17 cellular contexts compared by ENCODE assay signal in genomic region chr22:35479359-35479758, GRCh38.
DNase-seq lines count a peak whose midpoint lies in the region; TF ChIP-seq lines count a peak whose summit lies in the region.
"Had no signal": no experiment of that assay in that cellular context is flagged by ENCODE, and none has a peak within 500 bp of the region (broad histone marks: within the 10 kb centered on the region; RNA-seq: fewer than 3 reads in every experiment).

No MANE protein-coding gene starts in this region.

- no peak overlapping the region for H3K9ac ChIP-seq in H9 (ENCODE audit: extremely low read depth, insufficient read length, low read length)
- H3K9ac ChIP-seq in mesenchymal stem cell (ENCODE audit: low read length), result no peak overlapping the region
- H3K9ac ChIP-seq: KMS-11 had no signal

- H3K79me2 ChIP-seq in H9 (ENCODE audit: insufficient read depth, low read length), result no peaks in the 10 kb centered on the region

- H3K36me3 Mint-ChIP-seq in H9 (ENCODE audit: insufficient read depth in 1 of 3, low read depth in 3 of 3), result no peaks in the 10 kb centered on the region

- TF ChIP-seq CTCF in H9 (conservative IDR thresholded peaks at IDR 0.05), result no peak
- TF ChIP-seq CTCF in sigmoid colon (IDR thresholded peaks at IDR 0.05), result no peak

- no peaks in the 10 kb centered on the region for H4K20me1 ChIP-seq in H9 (ENCODE audit: control insufficient read depth, insufficient read depth, insufficient read length)

- H3K9me3 ChIP-seq in H9 (ENCODE audit: control insufficient read depth, low read depth, low read length) (no peaks in the 10 kb centered on the region), mesenchymal stem cell (ENCODE audit: control insufficient read depth, low read length) (no peaks in the 10 kb centered on the region), sigmoid colon (no peaks in the 10 kb centered on the region)

- H3K4me2 ChIP-seq in H9 (ENCODE audit: insufficient read depth, insufficient read length, low read length), result no peak overlapping the region
- H3K4me2 ChIP-seq in mesenchymal stem cell (ENCODE audit: low read length, poor library complexity, severe bottlenecking), result no peak overlapping the region
- H3K4me2 ChIP-seq: KMS-11 had no signal

- H3K4me1 ChIP-seq in H9 (ENCODE audit: insufficient read depth, low read length) (0 out of 2 replicates have a peak, but pooled peaks cover 4% of the 10 kb centered on the region), mesenchymal stem cell (ENCODE audit: control insufficient read depth, insufficient read depth, low read depth, low read length) (peaks cover 29% of the 10 kb centered on the region), sigmoid colon (peaks cover 5 to 54% (median 50%) of the 10 kb centered on the region in 4 donors)

- H3K23me2 ChIP-seq in H9 (ENCODE audit: insufficient read length, low read depth, low read length, poor library complexity, severe bottlenecking), result no peaks in the 10 kb centered on the region

- no peak overlapping the region for H4K5ac ChIP-seq in H9 (ENCODE audit: insufficient read length, low read depth, low read length)

- H3K27ac Mint-ChIP-seq in H9, result no peak overlapping the region
- H3K27ac Mint-ChIP-seq: CD4-positive, alpha-beta T cell had no signal

- peaks cover 9 to 25% of the 10 kb centered on the region in 2 experiments for H3K4me1 Mint-ChIP-seq in H9

- peak in 1 of 4 donors; percentile 1 for TF ChIP-seq EP300 in sigmoid colon (IDR thresholded peaks at IDR 0.05)

- H4K91ac ChIP-seq in H9 (ENCODE audit: insufficient read length, low read depth, low read length) (no peak overlapping the region), mesenchymal stem cell (ENCODE audit: low read length) (peak overlapping the region; percentile 52)

- no peak overlapping the region for H3K23ac ChIP-seq in H9 (ENCODE audit: insufficient read length, low read depth, low read length)
- H3K23ac ChIP-seq in mesenchymal stem cell (ENCODE audit: low read length in 2 of 2), result no peak overlapping the region

- H2BK12ac ChIP-seq in H9 (ENCODE audit: insufficient read length, low read depth, low read length) (no peak overlapping the region), mesenchymal stem cell (ENCODE audit: low read length in 2 of 2) (peak overlapping the region; percentile 56 to 73)

- DNase-seq in H9, result peak; percentile 20
- DNase-seq in mesenchymal stem cell, result no peak
- peak; percentile 91 for DNase-seq in sigmoid colon
- DNase-seq in activated effector memory CD4-positive, alpha-beta T cell treated with Interleukin-2 at 50 U/mL for 16 hours, result no peak
- no peak for DNase-seq in NCI-H345 treated with DMSO at 0.1 percent for 48 hours (lab: John Stamatoyannopoulos, UW; ENCODE audit: unreplicated experiment)
- no peak for DNase-seq in iPS-NIHi11 (ENCODE audit: low spot score)
- DNase-seq in hippocampal formation (lab: John Stamatoyannopoulos, UW), result no peak
- DNase-seq: CD4-positive, alpha-beta T cell; MV-4-11; NCI-H187; NCI-H2107; NCI-H2227 treated with DMSO at 0.1 percent for 48 hours; NCI-H524; PC-3; RPMI8226; SHP77 treated with DMSO at 0.1 percent for 48 hours had no signal

- no peaks in the 10 kb centered on the region for H3K36me3 ChIP-seq in mesenchymal stem cell (ENCODE audit: control insufficient read depth in 1 of 2, insufficient read depth in 2 of 2, low read depth in 1 of 2, low read length in 2 of 2)
- no peaks in the 10 kb centered on the region for H3K36me3 ChIP-seq in sigmoid colon

- H2AFZ ChIP-seq in H9 (ENCODE audit: low read length) (no peak overlapping the region), mesenchymal stem cell (ENCODE audit: low read depth, low read length) (no peak overlapping the region)

- no peak for TF ChIP-seq POLR2A in sigmoid colon (IDR thresholded peaks at IDR 0.05)

- WGBS in H9 (ENCODE audit: extremely low coverage, insufficient read length, low lambda C conversion rate), result no CpG with 5 or more reads among the region's 9 CpGs
- 90% methylated on average over 8 of the region's 9 CpGs for WGBS in mesenchymal stem cell
- WGBS in sigmoid colon, 2 donors, result 87 to 91% methylated on average over 9 of the region's 9 CpGs

- no peak overlapping the region for H2BK120ac ChIP-seq in H9 (ENCODE audit: low read depth, low read length, poor library complexity, severe bottlenecking)
- peak overlapping the region; percentile 45 for H2BK120ac ChIP-seq in mesenchymal stem cell (ENCODE audit: low read depth, low read length)

- H2BK20ac ChIP-seq in H9 (ENCODE audit: low read depth, low read length, poor library complexity, severe bottlenecking), result no peak overlapping the region

- H2BK5ac ChIP-seq in H9 (ENCODE audit: insufficient read length, low read length), result no peak overlapping the region
- no peak overlapping the region for H2BK5ac ChIP-seq in mesenchymal stem cell (ENCODE audit: low read depth, low read length, poor library complexity, severe bottlenecking)

- H3K56ac ChIP-seq in H9 (ENCODE audit: insufficient read length, low read depth, low read length), result no peak overlapping the region

- peaks cover 21% of the 10 kb centered on the region for H3K27me3 Mint-ChIP-seq in H9 (ENCODE audit: low read depth)

- H3T11ph ChIP-seq in H9 (ENCODE audit: low read length), result no peak overlapping the region

- H3K4ac ChIP-seq in H9 (ENCODE audit: low read depth, low read length), result no peak overlapping the region
- peak overlapping the region in 1 of 2 experiments; percentile 46 for H3K4ac ChIP-seq in mesenchymal stem cell (ENCODE audit: low read depth in 1 of 2, low read length in 2 of 2)

- H4K8ac ChIP-seq in H9 (replicated peaks; ENCODE audit: insufficient read length, low read depth, low read length) (no peak overlapping the region), mesenchymal stem cell (ENCODE audit: low read length) (peak overlapping the region; percentile 64)

- H3K14ac ChIP-seq in H9 (ENCODE audit: insufficient read depth, low read length), result no peak overlapping the region
- H3K14ac ChIP-seq in mesenchymal stem cell (ENCODE audit: low read length in 2 of 2), result no peak overlapping the region

- H3K27ac ChIP-seq in H9 (ENCODE audit: insufficient read length, low read depth, low read length) (no peak overlapping the region), mesenchymal stem cell (ENCODE audit: low read length, poor library complexity, severe bottlenecking) (no peak overlapping the region), sigmoid colon (peak overlapping the region; percentile 66 to 92 (median 86))
- H3K27ac ChIP-seq: KMS-11 had no signal

- H3K4me3 ChIP-seq in mesenchymal stem cell (ENCODE audit: insufficient read depth in 1 of 2, low read depth in 1 of 2, low read length in 2 of 2) (no peak overlapping the region), sigmoid colon (no peak overlapping the region)

- H2BK15ac ChIP-seq in H9 (ENCODE audit: low read depth, low read length), result no peak overlapping the region
- no peak overlapping the region for H2BK15ac ChIP-seq in mesenchymal stem cell (ENCODE audit: low read depth, poor library complexity, severe bottlenecking)

- H3K9me3 Mint-ChIP-seq in H9, result no peaks in the 10 kb centered on the region
- H3K9me3 Mint-ChIP-seq: CD4-positive, alpha-beta T cell had no signal

- H3K27me3 ChIP-seq in H9 (ENCODE audit: insufficient read depth, low read length) (no peaks in the 10 kb centered on the region), mesenchymal stem cell (ENCODE audit: control insufficient read depth in 1 of 2, insufficient read depth in 1 of 2, low read length in 2 of 2) (peaks cover 10 to 30% of the 10 kb centered on the region in 2 experiments), sigmoid colon (no peaks in the 10 kb centered on the region)

- H3K79me1 ChIP-seq in H9 (ENCODE audit: insufficient read depth, low read depth, low read length, poor library complexity, severe bottlenecking) (no peaks in the 10 kb centered on the region), mesenchymal stem cell (replicated peaks; ENCODE audit: low read length, poor library complexity, severe bottlenecking) (no peaks in the 10 kb centered on the region)

- H2AK5ac ChIP-seq in H9 (ENCODE audit: insufficient read length, low read length) (no peak overlapping the region), mesenchymal stem cell (ENCODE audit: low read length, severe bottlenecking) (no peak overlapping the region)

- H3K18ac ChIP-seq in H9 (ENCODE audit: insufficient read length, low read depth, low read length) (no peak overlapping the region), mesenchymal stem cell (ENCODE audit: low read depth in 1 of 2, low read length in 2 of 2) (peak overlapping the region; percentile 33 to 73)

- H3K4me3 Mint-ChIP-seq in H9, result no peak overlapping the region
- H3K4me3 Mint-ChIP-seq: CD4-positive, alpha-beta T cell had no signal

- intact Hi-C loops in sigmoid colon (cut with DNase I), result loop anchor here (2.0 to 5.0 kb wide), 2 partner anchors 61 to 143 kb away; partner anchors contain the start of gene RASD2

Comparison
In these comparisons a context has a peak if more than half of its experiments do, and no peak if none do; other contexts are left out.
1. DNase-seq: peak in H9 (single experiment) and sigmoid colon (single experiment); none in mesenchymal stem cell (single experiment), activated effector memory CD4-positive, alpha-beta T cell treated with Interleukin-2 at 50 U/mL for 16 hours (single experiment), NCI-H345 treated with DMSO at 0.1 percent for 48 hours (single experiment), iPS-NIHi11 (single experiment) and hippocampal formation (0 of 2).
2. H3K27ac ChIP-seq: peak in sigmoid colon (4 of 4); none in H9 (single experiment) and mesenchymal stem cell (single experiment).